ENCODE assay signal across 8 cellular contexts in the genomic region with DNA sequence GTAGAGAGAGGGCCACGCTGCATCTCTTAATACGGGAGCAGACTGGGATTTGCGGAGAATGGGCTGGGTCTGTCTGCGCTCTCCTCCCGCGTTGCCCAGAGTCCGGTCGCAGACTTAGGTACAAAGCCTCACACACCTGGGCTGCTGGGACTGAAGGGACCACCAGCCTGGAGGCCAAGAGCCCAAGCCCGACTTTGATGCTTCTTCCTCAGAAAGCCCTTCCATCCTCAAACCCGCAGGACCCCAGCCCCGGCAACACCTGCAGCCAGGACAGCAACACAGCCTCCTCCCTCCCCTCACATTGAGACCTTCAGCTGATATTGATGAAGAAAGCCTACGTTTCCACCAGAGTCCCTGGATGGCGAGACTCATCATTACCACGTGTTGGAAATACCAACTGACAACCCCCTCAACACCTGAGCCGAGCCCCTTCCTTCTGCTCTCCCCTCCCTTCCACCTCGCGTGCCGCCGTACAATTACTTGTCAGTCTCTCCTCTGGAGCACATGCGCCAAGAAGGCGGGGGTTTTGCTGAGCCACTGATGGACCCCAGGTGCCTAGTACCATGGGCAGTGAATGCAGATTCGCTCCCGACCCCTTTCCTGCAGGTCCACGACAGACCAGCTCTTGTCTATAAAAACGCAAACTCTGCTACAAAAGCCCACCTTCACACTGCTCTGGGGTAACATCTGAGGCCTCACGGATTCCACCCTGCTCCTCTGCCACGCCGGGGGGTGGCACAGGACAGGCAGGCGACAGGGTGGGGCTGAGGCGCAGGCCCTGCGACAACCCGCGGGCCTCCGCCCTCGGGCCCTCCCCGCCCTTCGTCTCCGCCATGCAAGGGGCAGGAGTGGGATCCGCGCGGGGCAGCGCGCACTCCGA. TPM values are rescaled to one million over a fixed set of nuclear protein-coding genes. Genes with fewer than 3 reads are reported as not detected.
DNase-seq lines count a peak whose midpoint lies in the region; ATAC-seq, FAIRE-seq and TF ChIP-seq lines count a peak whose summit lies in the region.

No MANE protein-coding gene starts in this region.

- peaks cover 33% of the 10 kb centered on the region for H3K79me2 ChIP-seq in DOHH2 (ENCODE audit: control insufficient read depth, low read length)

- DNase-seq in bronchial epithelial cell (ENCODE audit: low read depth) (no peak), NCI-H187 (lab: John Stamatoyannopoulos, UW) (no peak), activated gamma-delta T cell (lab: John Stamatoyannopoulos, UW) (no peak), NCI-H446 (lab: John Stamatoyannopoulos, UW) (no peak)

- 0 out of 2 replicates have a peak, but pooled peaks cover 17% of the 10 kb centered on the region for H4K20me1 ChIP-seq in DOHH2 (ENCODE audit: control insufficient read depth, insufficient read depth, low read depth, low read length)

- no peak for FAIRE-seq in bronchial epithelial cell (lab: Jason Lieb, UNC)

- H3K9me3 ChIP-seq in DOHH2 (ENCODE audit: control insufficient read depth, insufficient read depth, low read length): no peaks in the 10 kb centered on the region
- no peaks in the 10 kb centered on the region for H3K9me3 ChIP-seq in HUES64 (ENCODE audit: insufficient read depth, low read depth, low read length)
- no peaks in the 10 kb centered on the region for H3K9me3 ChIP-seq in muscle layer of duodenum (ENCODE audit: control insufficient read depth in 1 of 2, low read length in 2 of 2)

- no peaks in the 10 kb centered on the region for H3K9me2 ChIP-seq in DOHH2 (replicated peaks; ENCODE audit: control insufficient read depth, low read length)

- peak overlapping the region; percentile 97 for H3K4me2 ChIP-seq in DOHH2 (ENCODE audit: low read length)

- H3K27ac ChIP-seq in DOHH2 (ENCODE audit: low read depth, low read length): no peak overlapping the region
- no peak overlapping the region for H3K27ac ChIP-seq in HUES64 (ENCODE audit: low read depth, low read length)
- peak overlapping the region; percentile 16 for H3K27ac ChIP-seq in muscle layer of duodenum (ENCODE audit: low read length)

- TF ChIP-seq CTCF in DOHH2 (IDR thresholded peaks at IDR 0.05; ENCODE audit: low read depth, low read length, poor library complexity, severe bottlenecking) (no peak), bronchial epithelial cell (IDR thresholded peaks at IDR 0.05; ENCODE audit: insufficient read depth, low read length, severe bottlenecking) (no peak)

- H3K4me1 ChIP-seq in DOHH2 (ENCODE audit: control insufficient read depth, low read length) (peaks cover 16% of the 10 kb centered on the region), HUES64 (ENCODE audit: insufficient read depth, low read length) (peaks cover 2% of the 10 kb centered on the region; the same call in 1 of the 2 replicates), muscle layer of duodenum (ENCODE audit: control insufficient read depth in 1 of 2, insufficient read depth in 2 of 2, low read length in 2 of 2) (peaks cover 11 to 22% of the 10 kb centered on the region in 2 donors)

- H3K36me3 ChIP-seq in DOHH2 (ENCODE audit: control insufficient read depth, low read length) (peaks cover 35% of the 10 kb centered on the region), HUES64 (ENCODE audit: insufficient read depth, low read length) (peaks cover 30% of the 10 kb centered on the region), bronchial epithelial cell (ENCODE audit: control insufficient read depth, insufficient read depth, low read length) (peaks cover 13% of the 10 kb centered on the region), muscle layer of duodenum (ENCODE audit: control insufficient read depth in 1 of 2, insufficient read depth in 2 of 2, low read length in 2 of 2) (peaks cover 11 to 28% of the 10 kb centered on the region in 2 donors)

- H3K4me3 ChIP-seq in DOHH2 (ENCODE audit: low read length) (peak overlapping the region; percentile 100), HUES64 (ENCODE audit: low read length) (peak overlapping the region; percentile 95), bronchial epithelial cell (ENCODE audit: low read depth, low read length) (peak overlapping the region; percentile 96), muscle layer of duodenum (ENCODE audit: low read depth in 1 of 2, low read length in 2 of 2) (peak overlapping the region; percentile 81 to 95)

- H3F3A ChIP-seq in DOHH2 (ENCODE audit: control insufficient read depth, insufficient read depth): peaks cover 6% of the 10 kb centered on the region; the same call in 1 of the 2 replicates

- H3K27me3 ChIP-seq in DOHH2 (ENCODE audit: control insufficient read depth, low read length) (no peaks in the 10 kb centered on the region), HUES64 (ENCODE audit: insufficient read depth, low read length) (no peaks in the 10 kb centered on the region), bronchial epithelial cell (ENCODE audit: control insufficient read depth, insufficient read depth, low read length) (no peaks in the 10 kb centered on the region), muscle layer of duodenum (ENCODE audit: low read depth, low read length) (no peaks in the 10 kb centered on the region)

- 27% methylated on average over 44 of the region's 44 CpGs for WGBS in HUES64

- H3K9ac ChIP-seq in HUES64 (ENCODE audit: low read depth, low read length): peak overlapping the region; percentile 80

- no peak for ATAC-seq in HG03521 (IDR thresholded peaks at IDR 0.05; ENCODE audit: unreplicated experiment)

RNA-seq across cellular contexts. Expression of gene ASB6, which starts 0.8 kb away (rescaled TPM):
- 13.2 TPM for polyA plus RNA-seq in HUES64 (2013, experiment 1 of 2)
- 12.9 TPM for polyA plus RNA-seq in HUES64 (2013, experiment 2 of 2)
- 6.1 and 9.2 TPM in 2 replicates for total RNA-seq in bronchial epithelial cell

RNA-seq across cellular contexts. Expression of gene NTMT1, which starts 15.1 kb away (rescaled TPM):
- polyA plus RNA-seq in HUES64 (2013, experiment 1 of 2): 45.2 TPM
- 33.6 TPM for polyA plus RNA-seq in HUES64 (2013, experiment 2 of 2)
- total RNA-seq in bronchial epithelial cell: 32.6 and 40.8 TPM in 2 replicates

RNA-seq across cellular contexts. Expression of gene C9orf50, which starts 20.2 kb away (rescaled TPM):
- polyA plus RNA-seq in HUES64 (2013, experiment 1 of 2): not detected
- not detected for polyA plus RNA-seq in HUES64 (2013, experiment 2 of 2)
- not detected in 2 replicates for total RNA-seq in bronchial epithelial cell

RNA-seq across cellular contexts. Expression of gene PRRX2, which starts 24.3 kb away (rescaled TPM):
- polyA plus RNA-seq in HUES64 (2013, experiment 1 of 2): 5.0 TPM
- 6.7 TPM for polyA plus RNA-seq in HUES64 (2013, experiment 2 of 2)
- total RNA-seq in bronchial epithelial cell: 0.13 TPM in 1 of 2 replicates, not detected in the other
